ENCODE assay signal across 2 cellular contexts in the genomic region with DNA sequence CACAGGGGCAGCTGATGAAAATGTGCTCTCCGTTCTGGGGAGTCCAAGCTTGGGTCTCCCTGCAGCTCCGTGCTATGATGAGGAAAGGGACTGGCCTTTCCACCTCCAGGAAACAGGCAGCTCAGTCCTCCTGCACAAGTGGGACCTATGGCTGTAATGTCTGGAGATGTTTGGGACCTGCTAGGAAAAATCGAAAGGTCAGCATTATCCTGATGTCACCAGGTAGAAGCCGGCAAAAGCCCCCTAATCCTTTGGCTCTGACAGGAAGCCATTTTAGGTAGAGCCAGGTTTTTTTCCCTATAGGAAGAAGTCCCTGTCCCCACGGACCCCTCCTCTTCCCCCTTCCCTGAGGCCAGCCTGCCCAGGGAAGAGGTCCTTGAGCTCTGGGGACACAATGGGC.
TF ChIP-seq lines count a peak whose summit lies in the region.

No MANE protein-coding gene starts in this region.

TF ChIP-seq in GM23338, 12 proteins besides CTCF, POLR2A, EP300 and RAD21 (continued from another document):
- no peak for TF ChIP-seq EZH2 (IDR thresholded peaks at IDR 0.05; ENCODE audit: low read depth, unreplicated experiment)
- TF ChIP-seq, protein P1, sequence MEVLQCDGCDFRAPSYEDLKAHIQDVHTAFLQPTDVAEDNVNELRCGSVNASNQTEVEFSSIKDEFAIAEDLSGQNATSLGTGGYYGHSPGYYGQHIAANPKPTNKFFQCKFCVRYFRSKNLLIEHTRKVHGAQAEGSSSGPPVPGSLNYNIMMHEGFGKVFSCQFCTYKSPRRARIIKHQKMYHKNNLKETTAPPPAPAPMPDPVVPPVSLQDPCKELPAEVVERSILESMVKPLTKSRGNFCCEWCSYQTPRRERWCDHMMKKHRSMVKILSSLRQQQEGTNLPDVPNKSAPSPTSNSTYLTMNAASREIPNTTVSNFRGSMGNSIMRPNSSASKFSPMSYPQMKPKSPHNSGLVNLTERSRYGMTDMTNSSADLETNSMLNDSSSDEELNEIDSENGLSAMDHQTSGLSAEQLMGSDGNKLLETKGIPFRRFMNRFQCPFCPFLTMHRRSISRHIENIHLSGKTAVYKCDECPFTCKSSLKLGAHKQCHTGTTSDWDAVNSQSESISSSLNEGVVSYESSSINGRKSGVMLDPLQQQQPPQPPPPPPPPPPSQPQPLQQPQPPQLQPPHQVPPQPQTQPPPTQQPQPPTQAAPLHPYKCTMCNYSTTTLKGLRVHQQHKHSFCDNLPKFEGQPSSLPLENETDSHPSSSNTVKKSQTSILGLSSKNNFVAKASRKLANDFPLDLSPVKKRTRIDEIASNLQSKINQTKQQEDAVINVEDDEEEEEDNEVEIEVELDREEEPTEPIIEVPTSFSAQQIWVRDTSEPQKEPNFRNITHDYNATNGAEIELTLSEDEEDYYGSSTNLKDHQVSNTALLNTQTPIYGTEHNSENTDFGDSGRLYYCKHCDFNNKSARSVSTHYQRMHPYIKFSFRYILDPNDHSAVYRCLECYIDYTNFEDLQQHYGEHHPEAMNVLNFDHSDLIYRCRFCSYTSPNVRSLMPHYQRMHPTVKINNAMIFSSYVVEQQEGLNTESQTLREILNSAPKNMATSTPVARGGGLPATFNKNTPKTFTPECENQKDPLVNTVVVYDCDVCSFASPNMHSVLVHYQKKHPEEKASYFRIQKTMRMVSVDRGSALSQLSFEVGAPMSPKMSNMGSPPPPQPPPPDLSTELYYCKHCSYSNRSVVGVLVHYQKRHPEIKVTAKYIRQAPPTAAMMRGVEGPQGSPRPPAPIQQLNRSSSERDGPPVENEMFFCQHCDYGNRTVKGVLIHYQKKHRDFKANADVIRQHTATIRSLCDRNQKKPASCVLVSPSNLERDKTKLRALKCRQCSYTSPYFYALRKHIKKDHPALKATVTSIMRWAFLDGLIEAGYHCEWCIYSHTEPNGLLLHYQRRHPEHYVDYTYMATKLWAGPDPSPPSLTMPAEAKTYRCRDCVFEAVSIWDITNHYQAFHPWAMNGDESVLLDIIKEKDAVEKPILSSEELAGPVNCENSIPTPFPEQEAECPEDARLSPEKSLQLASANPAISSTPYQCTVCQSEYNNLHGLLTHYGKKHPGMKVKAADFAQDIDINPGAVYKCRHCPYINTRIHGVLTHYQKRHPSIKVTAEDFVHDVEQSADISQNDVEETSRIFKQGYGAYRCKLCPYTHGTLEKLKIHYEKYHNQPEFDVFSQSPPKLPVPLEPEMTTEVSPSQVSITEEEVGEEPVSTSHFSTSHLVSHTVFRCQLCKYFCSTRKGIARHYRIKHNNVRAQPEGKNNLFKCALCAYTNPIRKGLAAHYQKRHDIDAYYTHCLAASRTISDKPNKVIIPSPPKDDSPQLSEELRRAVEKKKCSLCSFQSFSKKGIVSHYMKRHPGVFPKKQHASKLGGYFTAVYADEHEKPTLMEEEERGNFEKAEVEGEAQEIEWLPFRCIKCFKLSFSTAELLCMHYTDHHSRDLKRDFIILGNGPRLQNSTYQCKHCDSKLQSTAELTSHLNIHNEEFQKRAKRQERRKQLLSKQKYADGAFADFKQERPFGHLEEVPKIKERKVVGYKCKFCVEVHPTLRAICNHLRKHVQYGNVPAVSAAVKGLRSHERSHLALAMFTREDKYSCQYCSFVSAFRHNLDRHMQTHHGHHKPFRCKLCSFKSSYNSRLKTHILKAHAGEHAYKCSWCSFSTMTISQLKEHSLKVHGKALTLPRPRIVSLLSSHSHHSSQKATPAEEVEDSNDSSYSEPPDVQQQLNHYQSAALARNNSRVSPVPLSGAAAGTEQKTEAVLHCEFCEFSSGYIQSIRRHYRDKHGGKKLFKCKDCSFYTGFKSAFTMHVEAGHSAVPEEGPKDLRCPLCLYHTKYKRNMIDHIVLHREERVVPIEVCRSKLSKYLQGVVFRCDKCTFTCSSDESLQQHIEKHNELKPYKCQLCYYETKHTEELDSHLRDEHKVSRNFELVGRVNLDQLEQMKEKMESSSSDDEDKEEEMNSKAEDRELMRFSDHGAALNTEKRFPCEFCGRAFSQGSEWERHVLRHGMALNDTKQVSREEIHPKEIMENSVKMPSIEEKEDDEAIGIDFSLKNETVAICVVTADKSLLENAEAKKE (CRISPR knock-in tag; IDR thresholded peaks at IDR 0.05): no peak
- no peak for TF ChIP-seq STAT1 (IDR thresholded peaks at IDR 0.05; ENCODE audit: unreplicated experiment)
TF ChIP-seq in GM23338: peak in this region for 0.

TF ChIP-seq in K562, 482 proteins besides CTCF, POLR2A, EP300 and RAD21 (continued from another document):
- TF ChIP-seq, protein P2, sequence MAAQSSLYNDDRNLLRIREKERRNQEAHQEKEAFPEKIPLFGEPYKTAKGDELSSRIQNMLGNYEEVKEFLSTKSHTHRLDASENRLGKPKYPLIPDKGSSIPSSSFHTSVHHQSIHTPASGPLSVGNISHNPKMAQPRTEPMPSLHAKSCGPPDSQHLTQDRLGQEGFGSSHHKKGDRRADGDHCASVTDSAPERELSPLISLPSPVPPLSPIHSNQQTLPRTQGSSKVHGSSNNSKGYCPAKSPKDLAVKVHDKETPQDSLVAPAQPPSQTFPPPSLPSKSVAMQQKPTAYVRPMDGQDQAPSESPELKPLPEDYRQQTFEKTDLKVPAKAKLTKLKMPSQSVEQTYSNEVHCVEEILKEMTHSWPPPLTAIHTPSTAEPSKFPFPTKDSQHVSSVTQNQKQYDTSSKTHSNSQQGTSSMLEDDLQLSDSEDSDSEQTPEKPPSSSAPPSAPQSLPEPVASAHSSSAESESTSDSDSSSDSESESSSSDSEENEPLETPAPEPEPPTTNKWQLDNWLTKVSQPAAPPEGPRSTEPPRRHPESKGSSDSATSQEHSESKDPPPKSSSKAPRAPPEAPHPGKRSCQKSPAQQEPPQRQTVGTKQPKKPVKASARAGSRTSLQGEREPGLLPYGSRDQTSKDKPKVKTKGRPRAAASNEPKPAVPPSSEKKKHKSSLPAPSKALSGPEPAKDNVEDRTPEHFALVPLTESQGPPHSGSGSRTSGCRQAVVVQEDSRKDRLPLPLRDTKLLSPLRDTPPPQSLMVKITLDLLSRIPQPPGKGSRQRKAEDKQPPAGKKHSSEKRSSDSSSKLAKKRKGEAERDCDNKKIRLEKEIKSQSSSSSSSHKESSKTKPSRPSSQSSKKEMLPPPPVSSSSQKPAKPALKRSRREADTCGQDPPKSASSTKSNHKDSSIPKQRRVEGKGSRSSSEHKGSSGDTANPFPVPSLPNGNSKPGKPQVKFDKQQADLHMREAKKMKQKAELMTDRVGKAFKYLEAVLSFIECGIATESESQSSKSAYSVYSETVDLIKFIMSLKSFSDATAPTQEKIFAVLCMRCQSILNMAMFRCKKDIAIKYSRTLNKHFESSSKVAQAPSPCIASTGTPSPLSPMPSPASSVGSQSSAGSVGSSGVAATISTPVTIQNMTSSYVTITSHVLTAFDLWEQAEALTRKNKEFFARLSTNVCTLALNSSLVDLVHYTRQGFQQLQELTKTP (IDR thresholded peaks at IDR 0.05; ENCODE audit: low read depth in 1 of 2, partially characterized antibody in 2 of 2): no peak
- TF ChIP-seq SAP30 (IDR thresholded peaks at IDR 0.05; ENCODE audit: borderline replicate concordance, insufficient read depth, low read depth, low read length, poor library complexity, severe bottlenecking) (no peak), PTRF (tag; IDR thresholded peaks at IDR 0.05) (no peak), HDGF (IDR thresholded peaks at IDR 0.05) (no peak), KLF10 (CRISPR knock-in tag; IDR thresholded peaks at IDR 0.05) (no peak), KDM1A (IDR thresholded peaks at IDR 0.05) (no peak), BACH1 (tag; IDR thresholded peaks at IDR 0.05) (no peak), ZNF444 (CRISPR knock-in tag; IDR thresholded peaks at IDR 0.05) (no peak), NELFE (IDR thresholded peaks at IDR 0.05; ENCODE audit: insufficient read depth, insufficient read length) (no peak), ZNF316 (IDR thresholded peaks at IDR 0.05) (peak; percentile 82), MAFK (IDR thresholded peaks at IDR 0.05; ENCODE audit: low read length) (peak; percentile 43; the same call in 1 of the 2 replicates), ZNF778 (CRISPR knock-in tag; IDR thresholded peaks at IDR 0.05) (no peak), E2F3 (CRISPR knock-in tag; IDR thresholded peaks at IDR 0.05) (no peak), MAFG (tag; conservative IDR thresholded peaks at IDR 0.05) (peak; percentile 60), PRPF4 (IDR thresholded peaks at IDR 0.05; ENCODE audit: insufficient read depth, low read depth, low read length, poor library complexity, severe bottlenecking) (no peak), HEY1 (CRISPR knock-in tag; IDR thresholded peaks at IDR 0.05; ENCODE audit: borderline replicate concordance) (no peak), ZNF143 (CRISPR knock-in tag; IDR thresholded peaks at IDR 0.05) (no peak), HNRNPK (IDR thresholded peaks at IDR 0.05; ENCODE audit: low read depth, low read length, poor library complexity, severe bottlenecking) (no peak), ETS2 (tag; IDR thresholded peaks at IDR 0.05; ENCODE audit: borderline replicate concordance, poor library complexity, severe bottlenecking) (no peak), PHF20 (IDR thresholded peaks at IDR 0.05; ENCODE audit: partially characterized antibody) (no peak), HMGN3 (IDR thresholded peaks at IDR 0.05; ENCODE audit: borderline replicate concordance, extremely low read depth, insufficient read length, low read depth, low read length) (no peak), SRSF1 (IDR thresholded peaks at IDR 0.05; ENCODE audit: low read depth, low read length) (no peak), MAFF (IDR thresholded peaks at IDR 0.05; ENCODE audit: low read length) (peak; percentile 79)
- TF ChIP-seq, protein P3, sequence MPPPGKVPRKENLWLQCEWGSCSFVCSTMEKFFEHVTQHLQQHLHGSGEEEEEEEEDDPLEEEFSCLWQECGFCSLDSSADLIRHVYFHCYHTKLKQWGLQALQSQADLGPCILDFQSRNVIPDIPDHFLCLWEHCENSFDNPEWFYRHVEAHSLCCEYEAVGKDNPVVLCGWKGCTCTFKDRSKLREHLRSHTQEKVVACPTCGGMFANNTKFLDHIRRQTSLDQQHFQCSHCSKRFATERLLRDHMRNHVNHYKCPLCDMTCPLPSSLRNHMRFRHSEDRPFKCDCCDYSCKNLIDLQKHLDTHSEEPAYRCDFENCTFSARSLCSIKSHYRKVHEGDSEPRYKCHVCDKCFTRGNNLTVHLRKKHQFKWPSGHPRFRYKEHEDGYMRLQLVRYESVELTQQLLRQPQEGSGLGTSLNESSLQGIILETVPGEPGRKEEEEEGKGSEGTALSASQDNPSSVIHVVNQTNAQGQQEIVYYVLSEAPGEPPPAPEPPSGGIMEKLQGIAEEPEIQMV (tag; conservative IDR thresholded peaks at IDR 0.05; ENCODE audit: low read depth): no peak
- TF ChIP-seq, protein P4, sequence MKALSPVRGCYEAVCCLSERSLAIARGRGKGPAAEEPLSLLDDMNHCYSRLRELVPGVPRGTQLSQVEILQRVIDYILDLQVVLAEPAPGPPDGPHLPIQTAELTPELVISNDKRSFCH (CRISPR knock-in tag; IDR thresholded peaks at IDR 0.05): no peak
- TF ChIP-seq, protein P4 (tag; IDR thresholded peaks at IDR 0.05): no peak
